In the genomic region with DNA sequence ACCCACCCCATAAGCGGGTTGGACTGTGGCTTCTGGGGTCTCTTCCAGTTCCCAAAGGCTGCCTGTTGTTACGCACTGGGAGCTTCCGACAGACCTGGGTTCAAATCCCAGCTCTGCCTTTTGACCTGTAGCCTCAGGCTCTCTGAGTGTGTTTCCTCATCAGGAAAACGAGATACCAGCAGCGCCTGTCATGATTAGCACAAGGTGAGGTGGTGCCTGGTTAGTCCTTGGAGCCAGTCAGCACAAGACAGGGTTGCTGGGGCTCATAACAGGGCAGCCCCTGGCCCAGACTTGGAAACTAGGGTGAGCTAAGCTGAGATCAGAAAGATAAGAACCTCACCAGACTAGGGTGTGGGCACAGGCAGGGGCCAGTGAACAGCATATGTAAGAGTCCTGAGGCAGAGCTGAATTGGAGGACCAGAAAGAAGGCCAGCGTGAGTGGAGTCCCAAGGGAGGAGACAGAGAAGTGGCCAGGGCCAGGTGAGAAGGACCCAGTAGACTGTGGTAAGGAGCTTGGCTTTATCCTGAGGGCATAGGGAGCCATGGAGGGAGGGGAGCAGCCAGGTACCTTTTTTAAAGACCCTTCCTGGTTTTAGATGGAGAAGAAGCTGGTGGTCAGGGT, we compare ENCODE assay signal across 10 cellular contexts.
"Had no signal": no experiment of that assay in that cellular context is flagged by ENCODE, and none has a peak within 500 bp of the region (broad histone marks: within the 10 kb centered on the region; RNA-seq: fewer than 3 reads in every experiment).

No MANE protein-coding gene starts in this region.

- FAIRE-seq: astrocyte, small intestine had no signal

- H3K4me3 Mint-ChIP-seq: activated naive CD4-positive, alpha-beta T cell treated with anti-CD3 and anti-CD28 coated beads for 36 hours had no signal

- H3K36me3 ChIP-seq: tibial nerve had no signal

- H3K9me3 ChIP-seq: mucosa of descending colon, tibial nerve had no signal

- DNase-seq: activated CD4-positive, alpha-beta T cell treated with anti-CD3 and anti-CD28 coated beads for 48 hours; activated naive CD4-positive, alpha-beta T cell treated with anti-CD3 and anti-CD28 coated beads for 36 hours; effector memory CD4-positive, alpha-beta T cell; mucosa of descending colon; naive thymus-derived CD8-positive, alpha-beta T cell; small intestine; T-helper 9 cell had no signal

- H3K27ac Mint-ChIP-seq: activated naive CD4-positive, alpha-beta T cell treated with anti-CD3 and anti-CD28 coated beads for 36 hours; naive thymus-derived CD8-positive, alpha-beta T cell had no signal

- H3K4me3 ChIP-seq: mucosa of descending colon, tibial nerve had no signal

- H3K27ac ChIP-seq: epithelial cell of prostate, tibial nerve had no signal

- H3K9me3 Mint-ChIP-seq: activated naive CD4-positive, alpha-beta T cell treated with anti-CD3 and anti-CD28 coated beads for 36 hours; naive thymus-derived CD8-positive, alpha-beta T cell had no signal
